ENCODE assay signal across 8 cellular contexts in genomic region chr16:5071681-5072333, GRCh38. TPM values are rescaled to one million over a fixed set of nuclear protein-coding genes. Genes with fewer than 3 reads are reported as not detected.
DNase-seq lines count a peak whose midpoint lies in the region; ATAC-seq and TF ChIP-seq lines count a peak whose summit lies in the region.

A gene with protein sequence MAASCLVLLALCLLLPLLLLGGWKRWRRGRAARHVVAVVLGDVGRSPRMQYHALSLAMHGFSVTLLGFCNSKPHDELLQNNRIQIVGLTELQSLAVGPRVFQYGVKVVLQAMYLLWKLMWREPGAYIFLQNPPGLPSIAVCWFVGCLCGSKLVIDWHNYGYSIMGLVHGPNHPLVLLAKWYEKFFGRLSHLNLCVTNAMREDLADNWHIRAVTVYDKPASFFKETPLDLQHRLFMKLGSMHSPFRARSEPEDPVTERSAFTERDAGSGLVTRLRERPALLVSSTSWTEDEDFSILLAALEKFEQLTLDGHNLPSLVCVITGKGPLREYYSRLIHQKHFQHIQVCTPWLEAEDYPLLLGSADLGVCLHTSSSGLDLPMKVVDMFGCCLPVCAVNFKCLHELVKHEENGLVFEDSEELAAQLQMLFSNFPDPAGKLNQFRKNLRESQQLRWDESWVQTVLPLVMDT (plus strand): TSS chr16:5071843. CDS start chr16:5071850, 7 bp downstream.

- H3K9me3 ChIP-seq in HUES64 (ENCODE audit: insufficient read depth, low read depth, low read length) (no peaks in the 10 kb centered on the region), PC-3 (ENCODE audit: low read length) (no peaks in the 10 kb centered on the region), muscle layer of duodenum (ENCODE audit: control insufficient read depth in 1 of 2, low read length in 2 of 2) (no peaks in the 10 kb centered on the region)

- peak within 1 kb of the TSS; percentile 99 for H3K4me3 Mint-ChIP-seq in activated T-cell treated with anti-CD3 and anti-CD28 coated beads, Interleukin-2, amount 50 U/mL, for 24 hours

- H4K20me1 ChIP-seq in PC-3 (ENCODE audit: low read length), result no peaks in the 10 kb centered on the region

- H3K79me2 ChIP-seq in PC-3 (ENCODE audit: low read length), result peaks cover 17% of the 10 kb centered on the region

- H3K27ac ChIP-seq in HUES64 (ENCODE audit: low read depth, low read length) (peak within 1 kb of the TSS; percentile 59), PC-3 (ENCODE audit: low read length) (peak within 1 kb of the TSS; percentile 11; the same call in 1 of the 2 replicates), muscle layer of duodenum (ENCODE audit: low read length) (peak within 1 kb of the TSS; percentile 79)

- WGBS in HUES64, result 2% methylated on average over 53 of the region's 53 CpGs

- ATAC-seq in GM21515 (IDR thresholded peaks at IDR 0.05; ENCODE audit: unreplicated experiment) (peak; percentile 80), PC-3 (peak; percentile 86), esophagus mucosa (peak; percentile 91)

- H3K4me1 ChIP-seq in HUES64 (ENCODE audit: insufficient read depth, low read length), result no peaks in the 10 kb centered on the region; the same call in 1 of the 2 replicates
- H3K4me1 ChIP-seq in PC-3 (ENCODE audit: insufficient read depth, low read length), result peaks cover 16% of the 10 kb centered on the region
- H3K4me1 ChIP-seq in muscle layer of duodenum (ENCODE audit: control insufficient read depth in 1 of 2, insufficient read depth in 2 of 2, low read length in 2 of 2), result peaks cover 7 to 10% of the 10 kb centered on the region in 2 donors

- peaks cover 32% of the 10 kb centered on the region for H3K36me3 ChIP-seq in HUES64 (ENCODE audit: insufficient read depth, low read length)
- H3K36me3 ChIP-seq in PC-3 (ENCODE audit: low read depth, low read length), result no peaks in the 10 kb centered on the region
- H3K36me3 ChIP-seq in muscle layer of duodenum (ENCODE audit: control insufficient read depth in 1 of 2, insufficient read depth in 2 of 2, low read length in 2 of 2), result peaks cover 9 to 19% of the 10 kb centered on the region in 2 donors

- POLR2A ChIA-PET in PC-3 (lab: Charles Lee; ENCODE audit: unreplicated experiment), result interaction anchor here (0.6 kb wide), 1 partner anchor 11 kb away, joined by 10 read pairs; no protein-coding TSS in a partner anchor

- H3K27me3 ChIP-seq in HUES64 (ENCODE audit: insufficient read depth, low read length) (no peaks in the 10 kb centered on the region), PC-3 (ENCODE audit: low read length) (no peaks in the 10 kb centered on the region), muscle layer of duodenum (ENCODE audit: low read depth, low read length) (no peaks in the 10 kb centered on the region)

- H3K4me3 ChIP-seq in HUES64 (ENCODE audit: low read length), result peak within 1 kb of the TSS; percentile 81
- peak within 1 kb of the TSS; percentile 78 for H3K4me3 ChIP-seq in PC-3 (ENCODE audit: low read length)
- peak within 1 kb of the TSS; percentile 81 to 86 for H3K4me3 ChIP-seq in muscle layer of duodenum (ENCODE audit: low read depth in 1 of 2, low read length in 2 of 2)

- intact Hi-C loops in PC-3 (cut with micrococcal nuclease), result no loop called here

- DNase-seq in DMS 273 treated with DMSO at 0.1 percent for 48 hours (lab: John Stamatoyannopoulos, UW), result peak; percentile 55
- DNase-seq in PC-3, result peak; percentile 78
- DNase-seq in activated T-cell treated with anti-CD3 and anti-CD28 coated beads, Interleukin-2, amount 50 U/mL, for 24 hours, result peak; percentile 92
- DNase-seq in stimulated activated CD8-positive, alpha-beta memory T cell treated with anti-CD3 and anti-CD28 coated beads, Interleukin-7, amount 100 ng/mL, for 4 hours (ENCODE audit: low read depth in 2 of 2), result peak; percentile 78 to 86

- H3K4me2 ChIP-seq in PC-3 (ENCODE audit: low read length), result peak within 1 kb of the TSS; percentile 86

- H3K9me3 Mint-ChIP-seq in activated T-cell treated with anti-CD3 and anti-CD28 coated beads, Interleukin-2, amount 50 U/mL, for 24 hours, result no peaks in the 10 kb centered on the region

- H3K27ac Mint-ChIP-seq in activated T-cell treated with anti-CD3 and anti-CD28 coated beads, Interleukin-2, amount 50 U/mL, for 24 hours, result peak within 1 kb of the TSS; percentile 97

- peak within 1 kb of the TSS; percentile 95 for H2AFZ ChIP-seq in PC-3 (ENCODE audit: low read length)

- H3K9ac ChIP-seq in HUES64 (ENCODE audit: low read depth, low read length) (peak within 1 kb of the TSS; percentile 88), PC-3 (ENCODE audit: low read length) (peak within 1 kb of the TSS; percentile 81)

- TF ChIP-seq CTCF in PC-3 (conservative IDR thresholded peaks at IDR 0.05; ENCODE audit: low read depth, low read length), result no peak

- H3K27me3 Mint-ChIP-seq in activated T-cell treated with anti-CD3 and anti-CD28 coated beads, Interleukin-2, amount 50 U/mL, for 24 hours, result no peaks in the 10 kb centered on the region

- H3K36me3 Mint-ChIP-seq in activated T-cell treated with anti-CD3 and anti-CD28 coated beads, Interleukin-2, amount 50 U/mL, for 24 hours (ENCODE audit: low read depth), result peaks cover 44% of the 10 kb centered on the region

- H3K4me1 Mint-ChIP-seq in activated T-cell treated with anti-CD3 and anti-CD28 coated beads, Interleukin-2, amount 50 U/mL, for 24 hours (ENCODE audit: low read depth), result peaks cover 30% of the 10 kb centered on the region

- no peaks in the 10 kb centered on the region for H3K9me2 ChIP-seq in PC-3 (replicated peaks; ENCODE audit: low read length)

- no peaks in the 10 kb centered on the region for H3F3A ChIP-seq in PC-3 (ENCODE audit: low read length, unreplicated experiment)

- CTCF ChIA-PET in PC-3 (lab: Charles Lee), result no interaction called here

- no TSS peak for BruUV-seq in PC-3 (replicated peaks; lab: Mats Ljungman, UMichigan)

RNA-seq across cellular contexts. Expression of the gene that starts here (rescaled TPM):
- polyA plus RNA-seq in HUES64 (2013, experiment 1 of 2), result 27.0 TPM
- polyA plus RNA-seq in HUES64 (2013, experiment 2 of 2), result 20.9 TPM
- total RNA-seq in PC-3 (2014; rRNA removed) (22.9 and 29.7 TPM in 2 replicates), esophagus mucosa (14.7 TPM)

Comparison
In these comparisons a context has a peak if more than half of its experiments do, and no peak if none do; other contexts are left out.
1. Peak in every context shown above with its lines: DNase-seq, ATAC-seq, H3K4me3 ChIP-seq and H3K27ac ChIP-seq.
2. H3K27ac ChIP-seq: peak in every context shown above with its lines; median percentile 79 in muscle layer of duodenum; 59 in HUES64; 11 in PC-3.